Comparison of ENCODE assay signal across 1 cellular context in genomic region chr22:44024288-44024908, GRCh38.
TF ChIP-seq lines count a peak whose summit lies in the region.

TSS of gene PARVB (plus strand) at chr22:44024302. CDS start at chr22:44024340, 38 bp downstream.

TF ChIP-seq in GM12878, 131 proteins besides CTCF, POLR2A, EP300 and RAD21 (continued from another document):
- TF ChIP-seq ZBTB40 (IDR thresholded peaks at IDR 0.05; ENCODE audit: borderline replicate concordance) (no peak), ZNF274 (IDR thresholded peaks at IDR 0.05; ENCODE audit: insufficient read depth, insufficient read length) (no peak), REST (IDR thresholded peaks at IDR 0.05; ENCODE audit: low read depth, low read length) (no peak), HDGF (IDR thresholded peaks at IDR 0.05) (no peak), USF2 (IDR thresholded peaks at IDR 0.05; ENCODE audit: borderline replicate concordance, low read depth, low read length) (no peak; the same call in 1 of the 2 replicates), NFYA (IDR thresholded peaks at IDR 0.05; ENCODE audit: borderline replicate concordance, low read depth, low read length) (no peak), ESRRA (IDR thresholded peaks at IDR 0.05; ENCODE audit: low read length) (no peak), TBL1XR1 (IDR thresholded peaks at IDR 0.05; ENCODE audit: low read depth, low read length) (no peak), BMI1 (IDR thresholded peaks at IDR 0.05; ENCODE audit: borderline replicate concordance) (no peak), CREM (IDR thresholded peaks at IDR 0.05; ENCODE audit: low read depth) (0 out of 2 replicates have a peak, but pooled peaks have one; percentile 19), YBX1 (IDR thresholded peaks at IDR 0.05) (no peak), CEBPB (IDR thresholded peaks at IDR 0.05; ENCODE audit: borderline replicate concordance in 1 of 2, low read depth in 2 of 2, low read length in 2 of 2) (no peak), BHLHE40 (IDR thresholded peaks at IDR 0.05; ENCODE audit: borderline replicate concordance in 1 of 2, low read depth in 2 of 2, low read length in 1 of 2) (peak; percentile 37 to 86; a peak in 3 of 4 replicates), TCF12 (IDR thresholded peaks at IDR 0.05; ENCODE audit: low read depth, low read length) (no peak), ZNF687 (IDR thresholded peaks at IDR 0.05) (peak; percentile 47; the same call in 1 of the 2 replicates), NKRF (conservative IDR thresholded peaks at IDR 0.05) (peak; percentile 41; the same call in 1 of the 2 replicates), ETV6 (conservative IDR thresholded peaks at IDR 0.05 in 1 of 2, IDR thresholded peaks at IDR 0.05 in 1 of 2; ENCODE audit: borderline replicate concordance in 1 of 2, low read depth in 1 of 2) (no peak), ATF2 (IDR thresholded peaks at IDR 0.05; ENCODE audit: low read length) (no peak), HDAC6 (IDR thresholded peaks at IDR 0.05; ENCODE audit: unreplicated experiment) (peak; percentile 44), POLR2AphosphoS2 (IDR thresholded peaks at IDR 0.05; ENCODE audit: low read depth, low read length) (no peak), CHD2 (IDR thresholded peaks at IDR 0.05; ENCODE audit: borderline replicate concordance, low read depth, low read length) (no peak), BACH1 (IDR thresholded peaks at IDR 0.05; ENCODE audit: borderline replicate concordance) (peak; percentile 39), ZNF622 (IDR thresholded peaks at IDR 0.05) (no peak), HCFC1 (IDR thresholded peaks at IDR 0.05; ENCODE audit: low read length) (no peak), E2F4 (IDR thresholded peaks at IDR 0.05; ENCODE audit: low read depth, low read length) (no peak), TCF3 (IDR thresholded peaks at IDR 0.05; ENCODE audit: borderline replicate concordance, insufficient read depth, low read depth, low read length) (0 out of 2 replicates have a peak, but pooled peaks have one; percentile 33), DPF2 (IDR thresholded peaks at IDR 0.05) (peak; percentile 18; the same call in 1 of the 2 replicates), POU2F2 (IDR thresholded peaks at IDR 0.05; ENCODE audit: borderline replicate concordance, low read depth, low read length) (no peak), SRF (IDR thresholded peaks at IDR 0.05; ENCODE audit: low read depth in 2 of 2, low read length in 2 of 2) (no peak), JUNB (IDR thresholded peaks at IDR 0.05) (no peak), NRF1 (conservative IDR thresholded peaks at IDR 0.05; ENCODE audit: low read depth, low read length) (0 out of 2 replicates have a peak, but pooled peaks have one; percentile 17), E4F1 (IDR thresholded peaks at IDR 0.05; ENCODE audit: borderline replicate concordance, partially characterized antibody) (no peak)
